Comparison of ENCODE assay signal across 8 cellular contexts in genomic region chr6:157021267-157022021, GRCh38.
DNase-seq lines count a peak whose midpoint lies in the region; TF ChIP-seq lines count a peak whose summit lies in the region.

No MANE protein-coding gene starts in this region.

- POLR2A ChIA-PET in GM10248 (lab: Yijun Ruan, JAX): interaction anchor here (0.7 to 1.2 kb wide), 2 partner anchors 138 to 209 kb away, joined by 3 read pairs; no protein-coding TSS in a partner anchor

- H3K4me3 ChIP-seq in osteoblast (ENCODE audit: insufficient read depth, low read length) (peak overlapping the region; percentile 90), testis (peak overlapping the region; percentile 77 to 87)

- no peak overlapping the region for H4K91ac ChIP-seq in H9 (ENCODE audit: insufficient read length, low read depth, low read length)

- H3K9me3 Mint-ChIP-seq in H9: peaks cover 0 to 10% of the 10 kb centered on the region in 2 experiments; a peak in 2 of 5 replicates

- H3K27ac ChIP-seq in H9 (ENCODE audit: insufficient read length, low read depth, low read length) (peak overlapping the region; percentile 77), osteoblast (ENCODE audit: low read depth, low read length) (peak overlapping the region; percentile 97), testis (peak overlapping the region; percentile 98 to 99)

- H3K36me3 ChIP-seq in osteoblast (ENCODE audit: insufficient read depth, low read length) (no peaks in the 10 kb centered on the region), testis (ENCODE audit: low read depth, missing control alignments) (no peaks in the 10 kb centered on the region)

- H3K4me1 ChIP-seq in H9 (ENCODE audit: insufficient read depth, low read length) (peaks cover 3% of the 10 kb centered on the region; the same call in 1 of the 2 replicates), osteoblast (ENCODE audit: insufficient read depth, low read length) (peaks cover 29% of the 10 kb centered on the region), testis (peaks cover 11% of the 10 kb centered on the region)

- H3K9me3 ChIP-seq in H9 (ENCODE audit: control insufficient read depth, low read depth, low read length) (no peaks in the 10 kb centered on the region), osteoblast (ENCODE audit: low read depth, low read length) (no peaks in the 10 kb centered on the region), testis (no peaks in the 10 kb centered on the region)

- H3K36me3 Mint-ChIP-seq in H9 (ENCODE audit: insufficient read depth in 1 of 3, low read depth in 3 of 3): peaks cover 0 to 9% (median 7%) of the 10 kb centered on the region in 3 experiments; a peak in 4 of 7 replicates

- DNase-seq in GM10248 (ENCODE audit: extremely low spot score): peak; percentile 88
- DNase-seq in H9: peak; percentile 86
- DNase-seq in LoVo (ENCODE audit: low spot score): peak; percentile 77
- DNase-seq in SK-N-DZ (ENCODE audit: low spot score): peak; percentile 84
- DNase-seq in activated naive CD4-positive, alpha-beta T cell treated with anti-CD3 and anti-CD28 coated beads, Interleukin-2, amount 50 U/mL, for 16 hours: peak; percentile 88
- peak; percentile 93 for DNase-seq in globus pallidus (ENCODE audit: low spot score)
- DNase-seq in osteoblast (ENCODE audit: insufficient read length, low spot score, missing footprints): peak; percentile 95
- DNase-seq in testis: peak; percentile 91

- no peaks in the 10 kb centered on the region for H4K20me1 ChIP-seq in H9 (ENCODE audit: control insufficient read depth, insufficient read depth, insufficient read length)
- peaks cover 4% of the 10 kb centered on the region for H4K20me1 ChIP-seq in osteoblast (ENCODE audit: insufficient read depth, low read length)

- peak; percentile 44 for TF ChIP-seq CTCF in GM10248 (IDR thresholded peaks at IDR 0.05; ENCODE audit: control extremely low read depth, extremely low read depth, low read depth, missing control alignments)
- TF ChIP-seq CTCF in H9 (conservative IDR thresholded peaks at IDR 0.05): peak; percentile 55
- peak; percentile 12 for TF ChIP-seq CTCF in osteoblast (IDR thresholded peaks at IDR 0.05; ENCODE audit: extremely low read depth, low read depth, low read length)
- peak; percentile 2 to 39 (median 17) for TF ChIP-seq CTCF in testis (IDR thresholded peaks at IDR 0.05)

- H3K23me2 ChIP-seq in H9 (ENCODE audit: insufficient read length, low read depth, low read length, poor library complexity, severe bottlenecking): peaks cover 3% of the 10 kb centered on the region

- peak overlapping the region; percentile 99 to 100 (median 100) for H3K27ac Mint-ChIP-seq in H9

- peak overlapping the region; percentile 66 for H4K5ac ChIP-seq in H9 (ENCODE audit: insufficient read length, low read depth, low read length)

- WGBS in H9 (ENCODE audit: extremely low coverage, insufficient read length, low lambda C conversion rate): no CpG with 5 or more reads among the region's 92 CpGs
- WGBS in testis, 2 donors: 0% methylated on average over 20 to 78 of the region's 92 CpGs

- no peak overlapping the region for H3K23ac ChIP-seq in H9 (ENCODE audit: insufficient read length, low read depth, low read length)

- no peak overlapping the region for H2BK15ac ChIP-seq in H9 (ENCODE audit: low read depth, low read length)

- H3K56ac ChIP-seq in H9 (ENCODE audit: insufficient read length, low read depth, low read length): peak overlapping the region; percentile 42

- no peak overlapping the region for H2BK120ac ChIP-seq in H9 (ENCODE audit: low read depth, low read length, poor library complexity, severe bottlenecking)

- peak overlapping the region; percentile 92 for H3K9ac ChIP-seq in H9 (ENCODE audit: extremely low read depth, insufficient read length, low read length)

- intact Hi-C loops in testis (cut with DNase I; ENCODE audit: low total_unique reads): loop anchor here (10.0 kb wide), 1 partner anchor 247 kb away; the partner anchor contains the start of gene ARID1B

- peak overlapping the region; percentile 60 for H3T11ph ChIP-seq in H9 (ENCODE audit: low read length)

- no peak overlapping the region for H2BK20ac ChIP-seq in H9 (ENCODE audit: low read depth, low read length, poor library complexity, severe bottlenecking)

- H3K27me3 Mint-ChIP-seq in H9 (ENCODE audit: low read depth): no peaks in the 10 kb centered on the region; the same call in 1 of the 2 replicates

- peak overlapping the region; percentile 47; the same call in 1 of the 2 replicates for H3K4ac ChIP-seq in H9 (ENCODE audit: low read depth, low read length)

- no peak overlapping the region for H4K8ac ChIP-seq in H9 (replicated peaks; ENCODE audit: insufficient read length, low read depth, low read length)

- H2BK5ac ChIP-seq in H9 (ENCODE audit: insufficient read length, low read length): peak overlapping the region; percentile 67

- H3K4me2 ChIP-seq in H9 (ENCODE audit: insufficient read depth, insufficient read length, low read length) (peak overlapping the region; percentile 67), osteoblast (ENCODE audit: insufficient read depth, low read length) (peak overlapping the region; percentile 92)

- TF ChIP-seq POLR2A in testis (IDR thresholded peaks at IDR 0.05): peak; percentile 73

- H3K14ac ChIP-seq in H9 (ENCODE audit: insufficient read depth, low read length): peak overlapping the region; percentile 94

- H3K79me2 ChIP-seq in H9 (ENCODE audit: insufficient read depth, low read length) (peaks cover 11% of the 10 kb centered on the region; the same call in 1 of the 2 replicates), osteoblast (ENCODE audit: insufficient read depth, low read length) (peaks cover 72% of the 10 kb centered on the region)

- peak overlapping the region; percentile 18 for H2BK12ac ChIP-seq in H9 (ENCODE audit: insufficient read length, low read depth, low read length)

- peaks cover 1% of the 10 kb centered on the region for H3K79me1 ChIP-seq in H9 (ENCODE audit: insufficient read depth, low read depth, low read length, poor library complexity, severe bottlenecking)

- CTCF ChIA-PET in GM10248 (lab: Yijun Ruan, JAX): interaction anchor here (0.9 to 2.6 kb wide), 8 partner anchors 8 to 215 kb away, joined by 3 to 8 read pairs (median 4); no protein-coding TSS in a partner anchor

- no peak overlapping the region for H2AK5ac ChIP-seq in H9 (ENCODE audit: insufficient read length, low read length)

- peak overlapping the region; percentile 87 to 94 for H3K4me3 Mint-ChIP-seq in H9

- H3K4me1 Mint-ChIP-seq in H9: peaks cover 42 to 46% of the 10 kb centered on the region in 2 experiments

- H3K27me3 ChIP-seq in H9 (ENCODE audit: insufficient read depth, low read length): no peaks in the 10 kb centered on the region
- no peaks in the 10 kb centered on the region for H3K27me3 ChIP-seq in osteoblast (ENCODE audit: insufficient read depth, low read length)
- no peaks in the 10 kb centered on the region for H3K27me3 ChIP-seq in testis

- H2AFZ ChIP-seq in H9 (ENCODE audit: low read length) (no peak overlapping the region), osteoblast (ENCODE audit: low read length) (peak overlapping the region; percentile 64)

- peak overlapping the region; percentile 89 for H3K18ac ChIP-seq in H9 (ENCODE audit: insufficient read length, low read depth, low read length)

Comparison
In these comparisons a context has a peak if more than half of its experiments do, and no peak if none do; other contexts are left out.
1. Peak in every context shown above with its lines: DNase-seq, H3K4me3 ChIP-seq and H3K27ac ChIP-seq.